ENCODE assay signal across 7 cellular contexts in genomic region chr7:151228024-151228866, GRCh38. TPM values are rescaled to one million over a fixed set of nuclear protein-coding genes. Genes with fewer than 3 reads are reported as not detected.
A peak's percentile ranks its signal among the peaks of the same experiment; 100 is the strongest.
DNase-seq lines count a peak whose midpoint lies in the region; ATAC-seq and TF ChIP-seq lines count a peak whose summit lies in the region.

No MANE protein-coding gene starts in this region.

- H3K4me3 ChIP-seq in iPS-15b (ENCODE audit: low read depth, low read length), result peak overlapping the region; percentile 84

- no peaks in the 10 kb centered on the region for H3K27me3 ChIP-seq in iPS-15b (ENCODE audit: control insufficient read depth, insufficient read depth, low read length)

- H3K36me3 ChIP-seq in iPS-15b (ENCODE audit: control insufficient read depth, insufficient read depth, low read length), result peaks cover 14% of the 10 kb centered on the region

- no peak for TF ChIP-seq CTCF in HFFc6 (IDR thresholded peaks at IDR 0.05)

- no peaks in the 10 kb centered on the region for H3K9me3 ChIP-seq in iPS-15b (ENCODE audit: control insufficient read depth, insufficient read depth, low read length)

- peak overlapping the region; percentile 96 for H3K27ac Mint-ChIP-seq in HFFc6
- H3K27ac Mint-ChIP-seq in activated CD4-positive, alpha-beta memory T cell treated with anti-CD3 and anti-CD28 coated beads, Interleukin-2, amount 10 ng/mL, durations not matched to agents 7 days and 5 days, result peak overlapping the region; percentile 83
- H3K27ac Mint-ChIP-seq in stimulated activated memory B cell treated with anti-CD40 and anti-IgM and Interleukin-4, amounts not matched to agents 10 μg/mL and 1 μg/mL and 100 μg/mL, for 72 hours, result peak overlapping the region; percentile 91

- no peak for ATAC-seq in stimulated activated memory B cell treated with anti-CD40 and anti-IgM and Interleukin-4, amounts not matched to agents 10 μg/mL and 1 μg/mL and 100 μg/mL, for 72 hours
- ATAC-seq in HG03108 (IDR thresholded peaks at IDR 0.05; ENCODE audit: unreplicated experiment), result no peak

- peaks cover 35% of the 10 kb centered on the region for H3K36me3 Mint-ChIP-seq in HFFc6 (ENCODE audit: low read depth)
- peaks cover 24% of the 10 kb centered on the region for H3K36me3 Mint-ChIP-seq in activated CD4-positive, alpha-beta memory T cell treated with anti-CD3 and anti-CD28 coated beads, Interleukin-2, amount 10 ng/mL, durations not matched to agents 7 days and 5 days (ENCODE audit: low read depth)
- H3K36me3 Mint-ChIP-seq in stimulated activated memory B cell treated with anti-CD40 and anti-IgM and Interleukin-4, amounts not matched to agents 10 μg/mL and 1 μg/mL and 100 μg/mL, for 72 hours, result peaks cover 25% of the 10 kb centered on the region

- H3K9me3 Mint-ChIP-seq in HFFc6, result no peaks in the 10 kb centered on the region
- H3K9me3 Mint-ChIP-seq in activated CD4-positive, alpha-beta memory T cell treated with anti-CD3 and anti-CD28 coated beads, Interleukin-2, amount 10 ng/mL, durations not matched to agents 7 days and 5 days, result no peaks in the 10 kb centered on the region
- H3K9me3 Mint-ChIP-seq in stimulated activated memory B cell treated with anti-CD40 and anti-IgM and Interleukin-4, amounts not matched to agents 10 μg/mL and 1 μg/mL and 100 μg/mL, for 72 hours, result no peaks in the 10 kb centered on the region

- H3K27me3 Mint-ChIP-seq in HFFc6 (ENCODE audit: insufficient read depth), result peaks cover 4% of the 10 kb centered on the region
- H3K27me3 Mint-ChIP-seq in activated CD4-positive, alpha-beta memory T cell treated with anti-CD3 and anti-CD28 coated beads, Interleukin-2, amount 10 ng/mL, durations not matched to agents 7 days and 5 days, result no peaks in the 10 kb centered on the region
- no peaks in the 10 kb centered on the region for H3K27me3 Mint-ChIP-seq in stimulated activated memory B cell treated with anti-CD40 and anti-IgM and Interleukin-4, amounts not matched to agents 10 μg/mL and 1 μg/mL and 100 μg/mL, for 72 hours

- CTCF ChIA-PET in activated CD4-positive, alpha-beta memory T cell treated with anti-CD3 and anti-CD28 coated beads, Interleukin-2, amount 10 ng/mL, durations not matched to agents 7 days and 5 days (lab: Charles Lee), result interaction anchor here (0.6 to 5.3 kb wide), 9 partner anchors 8 to 797 kb away, joined by 3 to 47 read pairs (median 4); no protein-coding TSS in a partner anchor

- H3K9ac ChIP-seq in iPS-15b (ENCODE audit: low read depth, low read length), result peak overlapping the region; percentile 79

- DNase-seq in HFFc6 (no peak), amniotic stem cell (lab: John Stamatoyannopoulos, UW) (no peak), germinal center (ENCODE audit: low spot score) (no peak)
- DNase-seq in activated CD4-positive, alpha-beta memory T cell treated with anti-CD3 and anti-CD28 coated beads, Interleukin-2, amount 10 ng/mL, durations not matched to agents 7 days and 5 days, result no peak

- peaks cover 6% of the 10 kb centered on the region for H3K4me1 ChIP-seq in iPS-15b (ENCODE audit: control insufficient read depth, insufficient read depth, low read length)

- H3K4me3 Mint-ChIP-seq in HFFc6, result peak overlapping the region; percentile 97
- peak overlapping the region; percentile 98 for H3K4me3 Mint-ChIP-seq in activated CD4-positive, alpha-beta memory T cell treated with anti-CD3 and anti-CD28 coated beads, Interleukin-2, amount 10 ng/mL, durations not matched to agents 7 days and 5 days
- peak overlapping the region; percentile 96 for H3K4me3 Mint-ChIP-seq in stimulated activated memory B cell treated with anti-CD40 and anti-IgM and Interleukin-4, amounts not matched to agents 10 μg/mL and 1 μg/mL and 100 μg/mL, for 72 hours

- peaks cover 48% of the 10 kb centered on the region for H3K4me1 Mint-ChIP-seq in HFFc6 (ENCODE audit: low read depth)
- peaks cover 50% of the 10 kb centered on the region for H3K4me1 Mint-ChIP-seq in activated CD4-positive, alpha-beta memory T cell treated with anti-CD3 and anti-CD28 coated beads, Interleukin-2, amount 10 ng/mL, durations not matched to agents 7 days and 5 days
- H3K4me1 Mint-ChIP-seq in stimulated activated memory B cell treated with anti-CD40 and anti-IgM and Interleukin-4, amounts not matched to agents 10 μg/mL and 1 μg/mL and 100 μg/mL, for 72 hours, result peaks cover 50% of the 10 kb centered on the region

- POLR2A ChIA-PET in activated CD4-positive, alpha-beta memory T cell treated with anti-CD3 and anti-CD28 coated beads, Interleukin-2, amount 10 ng/mL, durations not matched to agents 7 days and 5 days (lab: Charles Lee), result interaction anchor here (0.7 to 3.6 kb wide), 6 partner anchors 9 to 113 kb away, joined by 3 to 30 read pairs (median 16); partner anchors contain the start of genes H2BK1 and NUB1

RNA-seq across cellular contexts. Expression of gene ABCF2, which starts 1.2 kb away (rescaled TPM):
- 10 to 100 TPM; 63.8 to 79.7 (median 67.8) TPM for total RNA-seq in HFFc6 (2021; fragmentation: NEBNext Ultra II Directional; extraction: Animal tissue kit (Norgen Biotek cat#: 25700))
- 10 to 100 TPM; 23.1 to 27.6 TPM for total RNA-seq in activated CD4-positive, alpha-beta memory T cell treated with anti-CD3 and anti-CD28 coated beads, Interleukin-2, amount 10 ng/mL, durations not matched to agents 7 days and 5 days

RNA-seq across cellular contexts. Expression of gene CHPF2, which starts 4.0 kb away (rescaled TPM):
- 100 to 1,000 TPM; 125 to 171 (median 138) TPM for total RNA-seq in HFFc6 (2021; fragmentation: NEBNext Ultra II Directional; extraction: Animal tissue kit (Norgen Biotek cat#: 25700))
- total RNA-seq in activated CD4-positive, alpha-beta memory T cell treated with anti-CD3 and anti-CD28 coated beads, Interleukin-2, amount 10 ng/mL, durations not matched to agents 7 days and 5 days, result 10 to 100 TPM; 56.0 to 56.4 TPM

RNA-seq across cellular contexts. Expression of gene H2BK1, which starts 18.0 kb away (rescaled TPM):
- total RNA-seq in HFFc6 (2021; fragmentation: NEBNext Ultra II Directional; extraction: Animal tissue kit (Norgen Biotek cat#: 25700)), result not detected
- total RNA-seq in activated CD4-positive, alpha-beta memory T cell treated with anti-CD3 and anti-CD28 coated beads, Interleukin-2, amount 10 ng/mL, durations not matched to agents 7 days and 5 days, result not detected

RNA-seq across cellular contexts. Expression of gene SMARCD3, which starts 20.2 kb away (rescaled TPM):
- 10 to 100 TPM; 28.0 to 32.9 (median 31.2) TPM for total RNA-seq in HFFc6 (2021; fragmentation: NEBNext Ultra II Directional; extraction: Animal tissue kit (Norgen Biotek cat#: 25700))
- total RNA-seq in activated CD4-positive, alpha-beta memory T cell treated with anti-CD3 and anti-CD28 coated beads, Interleukin-2, amount 10 ng/mL, durations not matched to agents 7 days and 5 days, result 1 to 10 TPM; 1.5 to 2.7 TPM

RNA-seq across cellular contexts. Expression of gene ASB10, which starts 41.2 kb away (rescaled TPM):
- not detected for total RNA-seq in HFFc6 (2021; fragmentation: NEBNext Ultra II Directional; extraction: Animal tissue kit (Norgen Biotek cat#: 25700))
- not detected for total RNA-seq in activated CD4-positive, alpha-beta memory T cell treated with anti-CD3 and anti-CD28 coated beads, Interleukin-2, amount 10 ng/mL, durations not matched to agents 7 days and 5 days
